In genomic region chr5:34509392-34509791, GRCh38 we compare ENCODE assay signal across 21 cellular contexts.
DNase-seq lines count a peak whose midpoint lies in the region; ATAC-seq, FAIRE-seq and TF ChIP-seq lines count a peak whose summit lies in the region.
"Had no signal": no experiment of that assay in that cellular context is flagged by ENCODE, and none has a peak within 500 bp of the region (broad histone marks: within the 10 kb centered on the region; RNA-seq: fewer than 3 reads in every experiment).

No MANE protein-coding gene starts in this region.

- no peak overlapping the region for H2AK5ac ChIP-seq in H1 (ENCODE audit: low read depth, low read length)

- no peaks in the 10 kb centered on the region for H3K36me3 ChIP-seq in RWPE2 (ENCODE audit: low read depth)
- no peaks in the 10 kb centered on the region for H3K36me3 ChIP-seq in H1 (ENCODE audit: control insufficient read depth in 2 of 4, insufficient read depth in 4 of 4, low read length in 3 of 4)
- H3K36me3 ChIP-seq in HepG2 (replicated peaks in 1 of 2; ENCODE audit: control insufficient read depth in 1 of 2, insufficient read depth in 2 of 2, low read length in 2 of 2) = no peaks in the 10 kb centered on the region
- H3K36me3 ChIP-seq in tibial nerve = no peaks in the 10 kb centered on the region

- no peak overlapping the region for H4K8ac ChIP-seq in H1 (ENCODE audit: extremely low read depth, insufficient read depth, low read length)

- no peak overlapping the region for H3K4ac ChIP-seq in H1 (replicated peaks; ENCODE audit: insufficient read length, low read depth, low read length)

- DNase-seq in RWPE2 (ENCODE audit: low spot score) = no peak
- no peak for DNase-seq in H1 (ENCODE audit: low read depth in 1 of 2, low spot score in 2 of 2)
- DNase-seq in HepG2 (ENCODE audit: low spot score) = no peak
- DNase-seq in tibial nerve (ENCODE audit: low spot score in 2 of 2) = no peak
- DNase-seq in stimulated activated CD4-positive, alpha-beta T cell treated with anti-CD3 and anti-CD28 coated beads, Interleukin-15, amount 100 ng/mL, for 24 hours = no peak
- DNase-seq in erythroblast (lab: John Stamatoyannopoulos, UW) = no peak
- no peak for DNase-seq in posterior vena cava (ENCODE audit: low spot score)
- DNase-seq: activated CD8-positive, alpha-beta memory T cell treated with anti-CD3 and anti-CD28 coated beads for 24 hours; activated naive CD4-positive, alpha-beta T cell treated with anti-CD3 and anti-CD28 coated beads for 36 hours; activated T-cell treated with anti-CD3 and anti-CD28 coated beads, Interleukin-2, amount 50 U/mL, for 48 hours; amniotic stem cell; CD4-positive, alpha-beta T cell; Karpas-422; kidney; mesenchymal stem cell; NCI-H1694; posterior cingulate gyrus; Right ventricle myocardium superior had no signal

- no TSS peak for BruUV-seq in HepG2 (replicated peaks; lab: Mats Ljungman, UMichigan)

- H4K91ac ChIP-seq in H1 (replicated peaks; ENCODE audit: insufficient read length, low read length) = no peak overlapping the region

- H2BK20ac ChIP-seq in H1 (ENCODE audit: low read length) = no peak overlapping the region

- FAIRE-seq in H1 (lab: Jason Lieb, UNC) (no peak), HepG2 (lab: Jason Lieb, UNC) (no peak)
- FAIRE-seq: frontal cortex, kidney had no signal

- intact Hi-C loops in HepG2 (cut with micrococcal nuclease; ENCODE audit: unreplicated experiment) = no loop called here
- intact Hi-C loops in posterior vena cava (cut with DNase I) = no loop called here

- H4K5ac ChIP-seq in H1 (ENCODE audit: insufficient read length, low read depth, low read length) = no peak overlapping the region

- no peak overlapping the region for H3K18ac ChIP-seq in H1 (ENCODE audit: extremely low read depth, low read length)

- CTCF ChIA-PET in H1 (lab: Charles Lee; ENCODE audit: partially characterized antibody) (interaction anchor here (0.6 to 3.4 kb wide), 3 partner anchors 13 to 24 kb away, joined by 3 to 14 read pairs (median 4); no protein-coding TSS in a partner anchor), HepG2 (lab: Yijun Ruan, JAX; ENCODE audit: low intra/inter-chr PET ratio, low total read pairs) (no interaction called here)

- H3K4me3 ChIP-seq in RWPE2 (ENCODE audit: severe bottlenecking) (no peak overlapping the region), H1 (ENCODE audit: extremely low read depth in 1 of 4, insufficient read depth in 2 of 4, low read depth in 3 of 4, low read length in 4 of 4) (no peak overlapping the region), HepG2 (replicated peaks in 1 of 3; ENCODE audit: insufficient read depth in 1 of 3, low read depth in 2 of 3, low read length in 3 of 3) (no peak overlapping the region), tibial nerve (no peak overlapping the region)

- TF ChIP-seq POLR2A in H1 (IDR thresholded peaks at IDR 0.05; ENCODE audit: control extremely low read depth in 1 of 2, low read depth in 2 of 2, low read length in 2 of 2) (no peak), HepG2 (IDR thresholded peaks at IDR 0.05; ENCODE audit: insufficient read depth in 1 of 2, low read depth in 2 of 2, low read length in 2 of 2) (no peak), tibial nerve (IDR thresholded peaks at IDR 0.05) (no peak), erythroblast (IDR thresholded peaks at IDR 0.05; ENCODE audit: low read length) (no peak)

- WGBS in H1 (ENCODE audit: extremely low coverage in 1 of 2, insufficient coverage in 1 of 2, insufficient read length in 1 of 2, insufficient replicate concordance in 2 of 2, low coverage in 1 of 2, low lambda C conversion rate in 2 of 2, missing lambda C conversion rate in 1 of 2), 2 experiments = 97% methylated on average over 2 of the region's 2 CpGs; no CpG with 5 or more reads in 1 of the 2 experiments
- WGBS in HepG2 (ENCODE audit: low lambda C conversion rate) = 2% methylated on average over 2 of the region's 2 CpGs
- WGBS in tibial nerve, 2 donors = 85 to 92% methylated on average over 2 of the region's 2 CpGs

- no peak overlapping the region for H2BK5ac ChIP-seq in H1 (ENCODE audit: low read depth, low read length)

- in situ Hi-C loops in HepG2 (cut with HindIII; ENCODE audit: extremely low pct_ligation_motif_present, low pct_unique_long_range_greater_than_20kb) = no loop called here

- TF ChIP-seq RAD21 in H1 (IDR thresholded peaks at IDR 0.05 in 1 of 2, conservative IDR thresholded peaks at IDR 0.05 in 1 of 2; ENCODE audit: low read depth in 2 of 2, low read length in 2 of 2) = no peak
- no peak for TF ChIP-seq RAD21 in HepG2 (CRISPR knock-in tag; IDR thresholded peaks at IDR 0.05)

- ATAC-seq in RWPE2 (ENCODE audit: low read depth) (peak; percentile 17; the same call in 1 of the 3 replicates), HepG2 (no peak), GM19328 (IDR thresholded peaks at IDR 0.05; ENCODE audit: unreplicated experiment) (no peak)
- ATAC-seq: activated CD4-positive, CD25-positive, alpha-beta regulatory T cell treated with anti-CD3 and anti-CD28 coated beads, Interleukin-2, amount 50 U/mL, for 24 hours had no signal

- H3K56ac ChIP-seq in H1 (replicated peaks; ENCODE audit: insufficient read length, low read depth, low read length) = no peak overlapping the region

- no peaks in the 10 kb centered on the region for H3K79me1 ChIP-seq in H1 (ENCODE audit: low read depth, low read length)

- no peaks in the 10 kb centered on the region for H3K4me1 ChIP-seq in RWPE2 (ENCODE audit: insufficient read depth, poor library complexity, severe bottlenecking)
- H3K4me1 ChIP-seq in H1 (replicated peaks in 1 of 4; ENCODE audit: control insufficient read depth in 3 of 4, insufficient read depth in 4 of 4, low read length in 3 of 4) = peaks cover 0 to 2% (median 0%) of the 10 kb centered on the region in 4 experiments; a peak in 2 of 7 replicates
- peaks cover 38% of the 10 kb centered on the region for H3K4me1 ChIP-seq in HepG2 (ENCODE audit: insufficient read depth, low read length)
- peaks cover 0 to 47% (median 6%) of the 10 kb centered on the region in 4 donors for H3K4me1 ChIP-seq in tibial nerve

- H3K27me3 ChIP-seq in RWPE2 (ENCODE audit: insufficient read depth, poor library complexity, severe bottlenecking) = no peaks in the 10 kb centered on the region
- H3K27me3 ChIP-seq in H1 (replicated peaks in 1 of 4; ENCODE audit: control insufficient read depth in 3 of 4, extremely low read depth in 1 of 4, insufficient read depth in 3 of 4, low read length in 3 of 4) = no peaks in the 10 kb centered on the region
- no peaks in the 10 kb centered on the region for H3K27me3 ChIP-seq in HepG2 (ENCODE audit: control insufficient read depth in 1 of 2, insufficient read depth in 2 of 2, low read length in 2 of 2)
- no peaks in the 10 kb centered on the region for H3K27me3 ChIP-seq in tibial nerve

- H4K20me1 ChIP-seq in H1 (replicated peaks in 1 of 2; ENCODE audit: control insufficient read depth in 1 of 2, insufficient read depth in 2 of 2, low read length in 2 of 2) = no peaks in the 10 kb centered on the region
- H4K20me1 ChIP-seq in HepG2 (ENCODE audit: insufficient read depth, low read length) = no peaks in the 10 kb centered on the region

- H3K23ac ChIP-seq in H1 (ENCODE audit: insufficient read length) = no peak overlapping the region

- no peak overlapping the region for H2BK12ac ChIP-seq in H1 (ENCODE audit: low read depth, low read length)

- no peak overlapping the region for H3K14ac ChIP-seq in H1 (ENCODE audit: insufficient read length)

- TF ChIP-seq EP300 in H1 (IDR thresholded peaks at IDR 0.05; ENCODE audit: borderline replicate concordance in 1 of 2, low read depth in 2 of 2, low read length in 2 of 2) (no peak), HepG2 (IDR thresholded peaks at IDR 0.05; ENCODE audit: low read depth in 2 of 2, low read length in 2 of 2) (no peak), HepG2 (CRISPR knock-in tag; IDR thresholded peaks at IDR 0.05; ENCODE audit: borderline replicate concordance) (no peak), tibial nerve (IDR thresholded peaks at IDR 0.05) (no peak)

- H3K4me2 ChIP-seq in H1 (ENCODE audit: insufficient read depth in 1 of 2, low read depth in 2 of 2, low read length in 2 of 2) (no peak overlapping the region), HepG2 (ENCODE audit: low read depth, low read length) (no peak overlapping the region; the same call in 1 of the 2 replicates)

- POLR2A ChIA-PET in H1 (lab: Charles Lee; ENCODE audit: partially characterized antibody) (no interaction called here), HepG2 (lab: Yijun Ruan, JAX) (no interaction called here)

- H2BK15ac ChIP-seq in H1 (ENCODE audit: low read length) = no peak overlapping the region

- H3K27ac ChIP-seq in RWPE2 (ENCODE audit: poor library complexity, severe bottlenecking) = no peak overlapping the region
- H3K27ac ChIP-seq in H1 (ENCODE audit: low read depth, low read length) = no peak overlapping the region
- no peak overlapping the region for H3K27ac ChIP-seq in HepG2 (ENCODE audit: extremely low read length, insufficient read depth, low read length)
- peak overlapping the region in 3 of 4 donors; percentile 13 to 76 (median 71) for H3K27ac ChIP-seq in tibial nerve

- H3K9me3 ChIP-seq in RWPE2 (ENCODE audit: severe bottlenecking) = no peaks in the 10 kb centered on the region
- H3K9me3 ChIP-seq in H1 (ENCODE audit: insufficient read depth in 2 of 2, low read depth in 1 of 2, low read length in 1 of 2) = no peaks in the 10 kb centered on the region
- no peaks in the 10 kb centered on the region for H3K9me3 ChIP-seq in HepG2 (ENCODE audit: low read length)
- no peaks in the 10 kb centered on the region for H3K9me3 ChIP-seq in tibial nerve

- H3K23me2 ChIP-seq in H1 (ENCODE audit: low read depth, low read length) = no peaks in the 10 kb centered on the region

- TF ChIP-seq CTCF in RWPE2 (IDR thresholded peaks at IDR 0.05; ENCODE audit: poor library complexity, severe bottlenecking) (no peak), H1 (IDR thresholded peaks at IDR 0.05; ENCODE audit: control extremely low read depth in 1 of 3, insufficient read depth in 1 of 3, low read depth in 1 of 3, low read length in 3 of 3) (no peak), HepG2 (CRISPR knock-in tag; IDR thresholded peaks at IDR 0.05) (no peak), tibial nerve (IDR thresholded peaks at IDR 0.05) (no peak)

- H2BK120ac ChIP-seq in H1 (replicated peaks; ENCODE audit: low read depth, low read length) = no peak overlapping the region

- H2AFZ ChIP-seq in H1 (ENCODE audit: low read length) (peak overlapping the region; percentile 75; the same call in 1 of the 2 replicates), HepG2 (ENCODE audit: low read length) (no peak overlapping the region)

- H3K79me2 ChIP-seq in H1 (ENCODE audit: control insufficient read depth in 1 of 2, insufficient read depth in 2 of 2, low read length in 2 of 2) (no peaks in the 10 kb centered on the region), HepG2 (ENCODE audit: insufficient read depth, low read length) (no peaks in the 10 kb centered on the region)

- H3K9ac ChIP-seq in H1 (replicated peaks in 1 of 4; ENCODE audit: extremely low read depth in 1 of 4, low read depth in 3 of 4, low read length in 3 of 4) (no peak overlapping the region), HepG2 (ENCODE audit: insufficient read depth, low read depth, low read length) (no peak overlapping the region)

TF ChIP-seq in H1, 55 proteins besides CTCF, POLR2A, EP300 and RAD21 (continues in another document):
- TF ChIP-seq TAF7 (optimal IDR thresholded peaks at IDR 0.05; ENCODE audit: borderline replicate concordance, low read depth, low read length) = no peak

Comparison
In these comparisons a context has a peak if more than half of its experiments do, and no peak if none do; other contexts are left out.
1. H3K27ac ChIP-seq: peak in tibial nerve (3 of 4); none in RWPE2 (single experiment), H1 (single experiment) and HepG2 (single experiment).